31 cellular contexts compared by ENCODE assay signal in genomic region chr17:43914451-43914850, GRCh38. TPM values are rescaled to one million over a fixed set of nuclear protein-coding genes. Genes with fewer than 3 reads are reported as not detected.
"Had no signal": no experiment of that assay in that cellular context is flagged by ENCODE, and none has a peak within 500 bp of the region (broad histone marks: within the 10 kb centered on the region; RNA-seq: fewer than 3 reads in every experiment).

No MANE protein-coding gene starts in this region.

- H3K4me3 ChIP-seq: gastroesophageal sphincter, heart left ventricle, hepatocyte, lung, mucosa of descending colon, neural progenitor cell, smooth muscle cell, suprapubic skin, transverse colon, upper lobe of right lung, uterus had no signal

- H3K4me1 ChIP-seq: foreskin keratinocyte, uterus had no signal

- ATAC-seq: esophagus mucosa; foreskin keratinocyte; gastroesophageal sphincter; heart left ventricle; left lobe of liver; mucosa of descending colon; naive thymus-derived CD4-positive, alpha-beta T cell; sciatic nerve; stimulated activated naive CD8-positive, alpha-beta T cell treated with anti-CD3 and anti-CD28 coated beads, Interleukin-15, amount 100 ng/mL, for 72 hours; upper lobe of right lung had no signal

- H2AFZ ChIP-seq: hepatocyte, neural progenitor cell, parathyroid adenoma had no signal

- H3K4me2 ChIP-seq: hepatocyte, neural progenitor cell, smooth muscle cell had no signal

- H3K9me3 ChIP-seq: gastroesophageal sphincter, heart left ventricle, mucosa of descending colon, suprapubic skin, transverse colon, upper lobe of right lung, uterus had no signal

- H3K79me2 ChIP-seq: hepatocyte, parathyroid adenoma had no signal

- H3K27me3 ChIP-seq: upper lobe of right lung, uterus had no signal

- DNase-seq: effector CD8-positive, alpha-beta T cell; endodermal cell; foreskin keratinocyte; heart left ventricle; mucosa of descending colon; naive thymus-derived CD4-positive, alpha-beta T cell; stimulated activated CD4-positive, alpha-beta T cell treated with anti-CD3 and anti-CD28 coated beads, Interleukin-12 subunit alpha, Interleukin-12 subunit beta, amount 100 ng/mL, for 4 hours; stimulated activated CD4-positive, alpha-beta T cell treated with anti-CD3 and anti-CD28 coated beads, Interleukin-1b, Interleukin-23, amount 100 ng/mL, for 48 hours; stimulated activated CD4-positive, alpha-beta T cell treated with anti-CD3 and anti-CD28 coated beads, Interleukin-4, amount 100 ng/mL, for 1 hour; stimulated activated CD8-positive, alpha-beta memory T cell treated with anti-CD3 and anti-CD28 coated beads, Interleukin-4, amount 100 ng/mL, for 48 hours; stimulated activated naive CD4-positive, alpha-beta T cell; stimulated activated naive CD8-positive, alpha-beta T cell treated with anti-CD3 and anti-CD28 coated beads, Interleukin-15, amount 100 ng/mL, for 72 hours; transverse colon; upper lobe of right lung; uterus had no signal

- H3K9ac ChIP-seq: neural progenitor cell, parathyroid adenoma had no signal

- H3K27ac ChIP-seq: epithelial cell of prostate, foreskin keratinocyte, gastroesophageal sphincter, heart left ventricle, hepatocyte, neural progenitor cell, parathyroid adenoma, suprapubic skin, transverse colon, upper lobe of right lung, uterus had no signal

- H3K36me3 ChIP-seq: gastroesophageal sphincter, heart left ventricle, neural progenitor cell, suprapubic skin, transverse colon, upper lobe of right lung, uterus had no signal

RNA-seq across cellular contexts. Expression of gene PPY, which starts 27.8 kb away (rescaled TPM):
- total RNA-seq: endodermal cell; esophagus mucosa; fibroblast of lung; foreskin keratinocyte; gastroesophageal sphincter; heart left ventricle; hepatocyte; kidney; left lobe of liver; liver; lung; naive thymus-derived CD4-positive, alpha-beta T cell; osteoblast; progenitor cell of endocrine pancreas; sciatic nerve; smooth muscle cell; suprapubic skin; transverse colon; upper lobe of right lung; uterus had no signal

RNA-seq across cellular contexts. Expression of gene PYY, which starts 39.3 kb away (rescaled TPM):
- total RNA-seq: esophagus mucosa; foreskin keratinocyte; gastroesophageal sphincter; heart left ventricle; hepatocyte; kidney; left lobe of liver; liver; naive thymus-derived CD4-positive, alpha-beta T cell; osteoblast; sciatic nerve; smooth muscle cell; suprapubic skin; upper lobe of right lung; uterus had no signal
